ENCODE assay signal across 22 cellular contexts in the genomic region with DNA sequence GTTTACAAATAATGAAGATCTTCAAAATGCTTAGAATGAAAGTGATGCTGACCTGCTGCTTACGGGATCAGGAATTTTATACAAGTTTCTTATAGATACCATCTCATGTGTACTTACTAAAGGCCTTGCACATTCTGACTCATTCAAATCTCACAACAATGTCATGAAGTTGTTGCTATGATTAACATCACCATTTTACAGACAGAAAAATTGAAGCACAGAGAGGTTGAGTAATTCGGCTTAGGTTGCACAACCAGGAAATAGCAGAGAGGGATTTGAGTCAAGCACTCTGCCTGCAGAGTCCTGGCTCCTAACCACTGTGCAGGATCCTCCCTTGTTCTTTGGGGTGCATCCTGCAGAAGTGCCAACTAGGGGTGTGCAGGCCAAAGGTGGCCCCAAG.
DNase-seq lines count a peak whose midpoint lies in the region; ATAC-seq, FAIRE-seq and TF ChIP-seq lines count a peak whose summit lies in the region.
"Had no signal": no experiment of that assay in that cellular context is flagged by ENCODE, and none has a peak within 500 bp of the region (broad histone marks: within the 10 kb centered on the region; RNA-seq: fewer than 3 reads in every experiment).

No MANE protein-coding gene starts in this region.

- H3K4me3 ChIP-seq in astrocyte (ENCODE audit: insufficient read depth, low read depth, low read length), result no peak overlapping the region
- H3K4me3 ChIP-seq in keratinocyte (ENCODE audit: control insufficient read depth in 2 of 3, extremely low read depth in 1 of 3, insufficient read depth in 2 of 3, low read depth in 1 of 3, low read length in 3 of 3), result no peak overlapping the region
- H3K4me3 ChIP-seq in CD8-positive, alpha-beta T cell (ENCODE audit: low read depth, low read length), result no peak overlapping the region
- H3K4me3 ChIP-seq: BLaER1, HAP-1, sigmoid colon, SJSA1, stomach had no signal

- ATAC-seq in HG03175 (IDR thresholded peaks at IDR 0.05; ENCODE audit: unreplicated experiment), result no peak
- no peak for ATAC-seq in CD8-positive, alpha-beta T cell

- CTCF ChIA-PET in CD8-positive, alpha-beta T cell (lab: Charles Lee), result interaction anchor here (0.6 kb wide), 1 partner anchor 797 kb away, joined by 3 read pairs; no protein-coding TSS in a partner anchor

- H3K4me1 Mint-ChIP-seq in CD14-positive monocyte (peaks cover 72% of the 10 kb centered on the region), astrocyte (ENCODE audit: low read depth, unreplicated experiment) (peaks cover 38% of the 10 kb centered on the region)
- H3K4me1 Mint-ChIP-seq in CD8-positive, alpha-beta T cell (ENCODE audit: low read depth), result no peaks in the 10 kb centered on the region

- DNase-seq in CD14-positive monocyte (ENCODE audit: low spot score) (peak; percentile 76), MV-4-11 (lab: John Stamatoyannopoulos, UW) (peak; percentile 78), astrocyte (ENCODE audit: low read depth) (peak; percentile 86), keratinocyte (ENCODE audit: low read depth, low spot score) (peak; percentile 76), HPDE6-E6E7 (ENCODE audit: extremely low spot score) (no peak), islet precursor cell (no peak)
- no peak for DNase-seq in CD8-positive, alpha-beta T cell
- DNase-seq: activated CD8-positive, alpha-beta memory T cell treated with anti-CD3 and anti-CD28 coated beads, Interleukin-2, amount 50 U/mL, for 4 hours; dermis blood vessel endothelial cell; GF-D8; kidney glomerular epithelial cell; naive B cell; NCI-H1417; NCI-H510A; sigmoid colon; stomach; WERI-Rb-1 had no signal

- H3K27ac ChIP-seq in astrocyte (ENCODE audit: low read depth, low read length) (peak overlapping the region; percentile 4), keratinocyte (ENCODE audit: control insufficient read depth, insufficient read depth, low read length) (peak overlapping the region; percentile 37)
- no peak overlapping the region for H3K27ac ChIP-seq in CD8-positive, alpha-beta T cell (ENCODE audit: low read depth, low read length)
- H3K27ac ChIP-seq: BLaER1, SJSA1, stomach, WERI-Rb-1 had no signal

- H3K9ac ChIP-seq in astrocyte (ENCODE audit: low read length) (peak overlapping the region; percentile 43), keratinocyte (ENCODE audit: control insufficient read depth, extremely low read depth, insufficient read depth, low read length) (no peak overlapping the region)
- H3K9ac ChIP-seq: BLaER1 had no signal

- intact Hi-C loops in CD14-positive monocyte (cut with micrococcal nuclease), result no loop called here
- intact Hi-C loops in CD8-positive, alpha-beta T cell (cut with DNase I, micrococcal nuclease), result no loop called here

- POLR2A ChIA-PET in CD8-positive, alpha-beta T cell (lab: Charles Lee), result no interaction called here

- TF ChIP-seq CTCF in CD14-positive monocyte (IDR thresholded peaks at IDR 0.05) (no peak), astrocyte (IDR thresholded peaks at IDR 0.05; ENCODE audit: insufficient read depth, low read depth, low read length) (no peak), keratinocyte (optimal IDR thresholded peaks at IDR 0.05 in 1 of 3, IDR thresholded peaks at IDR 0.05 in 1 of 3, conservative IDR thresholded peaks at IDR 0.05 in 1 of 3; ENCODE audit: extremely low read depth in 1 of 3, insufficient read depth in 2 of 3, low read length in 3 of 3) (no peak)
- TF ChIP-seq CTCF in CD8-positive, alpha-beta T cell (IDR thresholded peaks at IDR 0.05), result no peak

- H3K36me3 ChIP-seq in astrocyte (ENCODE audit: insufficient read depth, low read length), result no peaks in the 10 kb centered on the region
- no peaks in the 10 kb centered on the region for H3K36me3 ChIP-seq in keratinocyte (ENCODE audit: control insufficient read depth in 2 of 2, extremely low read depth in 1 of 2, insufficient read depth in 2 of 2, low read length in 2 of 2)
- H3K36me3 ChIP-seq in CD8-positive, alpha-beta T cell (ENCODE audit: insufficient read depth, low read length), result no peaks in the 10 kb centered on the region
- H3K36me3 ChIP-seq: BLaER1, HAP-1, sigmoid colon, SJSA1, stomach, WERI-Rb-1 had no signal

- H3K36me3 Mint-ChIP-seq in CD14-positive monocyte (no peaks in the 10 kb centered on the region), astrocyte (ENCODE audit: low read depth, unreplicated experiment) (no peaks in the 10 kb centered on the region)
- no peaks in the 10 kb centered on the region for H3K36me3 Mint-ChIP-seq in CD8-positive, alpha-beta T cell
- H3K36me3 Mint-ChIP-seq: activated naive CD8-positive, alpha-beta T cell; naive B cell had no signal

- dilution Hi-C loops in keratinocyte (cut with MboI; ENCODE audit: extremely low pct_ligation_motif_present, low sequenced_read_pairs), result no loop called here

- no peaks in the 10 kb centered on the region for H3K9me3 ChIP-seq in astrocyte (ENCODE audit: insufficient read depth, low read depth, low read length)
- no peaks in the 10 kb centered on the region for H3K9me3 ChIP-seq in keratinocyte (ENCODE audit: control insufficient read depth, low read depth, low read length)
- no peaks in the 10 kb centered on the region for H3K9me3 ChIP-seq in CD8-positive, alpha-beta T cell (ENCODE audit: low read length)
- H3K9me3 ChIP-seq: BLaER1, HAP-1, sigmoid colon, SJSA1, stomach had no signal

- no peaks in the 10 kb centered on the region for H3K9me1 ChIP-seq in keratinocyte (ENCODE audit: control insufficient read depth, extremely low read depth, insufficient read depth, low read length)

- H3K27ac Mint-ChIP-seq in CD14-positive monocyte (peak overlapping the region; percentile 95 to 100 (median 98)), astrocyte (ENCODE audit: unreplicated experiment) (no peak overlapping the region)
- no peak overlapping the region for H3K27ac Mint-ChIP-seq in CD8-positive, alpha-beta T cell
- H3K27ac Mint-ChIP-seq: activated naive CD8-positive, alpha-beta T cell; naive B cell had no signal

- H3K4me3 Mint-ChIP-seq in CD14-positive monocyte, result peak overlapping the region in 1 of 2 donors; percentile 13
- H3K4me3 Mint-ChIP-seq in astrocyte (ENCODE audit: unreplicated experiment), result no peak overlapping the region
- H3K4me3 Mint-ChIP-seq in CD8-positive, alpha-beta T cell, result no peak overlapping the region
- H3K4me3 Mint-ChIP-seq: activated naive CD8-positive, alpha-beta T cell; naive B cell had no signal

- no peaks in the 10 kb centered on the region for H3K79me2 ChIP-seq in astrocyte (ENCODE audit: insufficient read depth, low read length)
- H3K79me2 ChIP-seq in keratinocyte (ENCODE audit: control insufficient read depth, insufficient read depth, low read length), result no peaks in the 10 kb centered on the region

- FAIRE-seq in astrocyte (lab: Jason Lieb, UNC), result peak; percentile 98
- peak; percentile 94 for FAIRE-seq in keratinocyte (lab: Jason Lieb, UNC)

- no peaks in the 10 kb centered on the region for H3K27me3 ChIP-seq in astrocyte (ENCODE audit: insufficient read depth, low read length)
- H3K27me3 ChIP-seq in keratinocyte (ENCODE audit: control insufficient read depth, extremely low read depth, insufficient read depth, low read length), result no peaks in the 10 kb centered on the region
- peaks cover 5% of the 10 kb centered on the region for H3K27me3 ChIP-seq in CD8-positive, alpha-beta T cell (ENCODE audit: insufficient read depth, low read length)
- H3K27me3 ChIP-seq: BLaER1, sigmoid colon, SJSA1 had no signal

- H3K4me1 ChIP-seq in astrocyte (ENCODE audit: insufficient read depth, low read length) (peaks cover 46% of the 10 kb centered on the region), keratinocyte (ENCODE audit: control insufficient read depth, extremely low read depth, insufficient read depth, low read length) (peaks cover 41% of the 10 kb centered on the region)
- H3K4me1 ChIP-seq in CD8-positive, alpha-beta T cell (ENCODE audit: insufficient read depth, low read length), result no peaks in the 10 kb centered on the region
- H3K4me1 ChIP-seq: HAP-1 had no signal

- no peak overlapping the region for H3K4me2 ChIP-seq in astrocyte (ENCODE audit: low read length)
- peak overlapping the region; percentile 6 for H3K4me2 ChIP-seq in keratinocyte (ENCODE audit: control insufficient read depth, extremely low read depth, insufficient read depth, low read depth, low read length)
- H3K4me2 ChIP-seq: BLaER1 had no signal

- H2AFZ ChIP-seq in astrocyte (ENCODE audit: low read depth, low read length) (no peak overlapping the region), keratinocyte (ENCODE audit: control insufficient read depth, low read length) (no peak overlapping the region)

- H3K9me3 Mint-ChIP-seq in CD14-positive monocyte (no peaks in the 10 kb centered on the region), astrocyte (ENCODE audit: unreplicated experiment) (no peaks in the 10 kb centered on the region)
- no peaks in the 10 kb centered on the region for H3K9me3 Mint-ChIP-seq in CD8-positive, alpha-beta T cell
- H3K9me3 Mint-ChIP-seq: naive B cell had no signal

- H3K27me3 Mint-ChIP-seq in CD14-positive monocyte (ENCODE audit: low read depth in 3 of 3), result peaks cover 0 to 2% (median 1%) of the 10 kb centered on the region in 3 donors
- H3K27me3 Mint-ChIP-seq in astrocyte (ENCODE audit: low read depth, unreplicated experiment), result no peaks in the 10 kb centered on the region
- peaks cover 27% of the 10 kb centered on the region for H3K27me3 Mint-ChIP-seq in CD8-positive, alpha-beta T cell (ENCODE audit: low read depth)

- no peaks in the 10 kb centered on the region for H4K20me1 ChIP-seq in astrocyte (ENCODE audit: insufficient read depth, low read length)
- no peaks in the 10 kb centered on the region for H4K20me1 ChIP-seq in keratinocyte (ENCODE audit: control insufficient read depth, extremely low read depth, insufficient read depth, low read length)
- H4K20me1 ChIP-seq: BLaER1 had no signal

Comparison
In these comparisons a context has a peak if more than half of its experiments do, and no peak if none do; other contexts are left out.
1. DNase-seq: peak in CD14-positive monocyte (single experiment), MV-4-11 (single experiment), astrocyte (single experiment) and keratinocyte (single experiment); none in HPDE6-E6E7 (single experiment), islet precursor cell (single experiment) and CD8-positive, alpha-beta T cell (0 of 7).
2. H3K27ac Mint-ChIP-seq: peak in CD14-positive monocyte (7 of 7); none in astrocyte (single experiment) and CD8-positive, alpha-beta T cell (single experiment).